9 cellular contexts compared by ENCODE assay signal in genomic region chr13:31797154-31797775, GRCh38. TPM values are rescaled to one million over a fixed set of nuclear protein-coding genes. Genes with fewer than 3 reads are reported as not detected.
DNase-seq lines count a peak whose midpoint lies in the region; ATAC-seq, FAIRE-seq and TF ChIP-seq lines count a peak whose summit lies in the region.
"Had no signal": no experiment of that assay in that cellular context is flagged by ENCODE, and none has a peak within 500 bp of the region (broad histone marks: within the 10 kb centered on the region; RNA-seq: fewer than 3 reads in every experiment).

No MANE protein-coding gene starts in this region.

- TF ChIP-seq POLR2A in H1 (IDR thresholded peaks at IDR 0.05; ENCODE audit: control extremely low read depth in 1 of 2, low read depth in 2 of 2, low read length in 2 of 2), result no peak
- TF ChIP-seq POLR2A in transverse colon (IDR thresholded peaks at IDR 0.05), result no peak

- H3K4me2 ChIP-seq in H1 (ENCODE audit: insufficient read depth in 1 of 2, low read depth in 2 of 2, low read length in 2 of 2), result no peak overlapping the region

- no peaks in the 10 kb centered on the region for H3K79me1 ChIP-seq in H1 (ENCODE audit: low read depth, low read length)

- H3K9ac ChIP-seq in H1 (replicated peaks in 1 of 4; ENCODE audit: extremely low read depth in 1 of 4, low read depth in 3 of 4, low read length in 3 of 4), result no peak overlapping the region

- peaks cover 19% of the 10 kb centered on the region for H3K27me3 Mint-ChIP-seq in osteocyte (ENCODE audit: unreplicated experiment)

- H3K4me3 ChIP-seq in H1 (ENCODE audit: extremely low read depth in 1 of 4, insufficient read depth in 2 of 4, low read depth in 3 of 4, low read length in 4 of 4) (no peak overlapping the region), transverse colon (no peak overlapping the region), MG63 (no peak overlapping the region)

- DNase-seq in Daoy (ENCODE audit: low read depth), result peak; percentile 10
- peak; percentile 6 to 65 for DNase-seq in NCI-H524 (lab: John Stamatoyannopoulos, UW)
- no peak for DNase-seq in H1 (ENCODE audit: low read depth in 1 of 2, low spot score in 2 of 2)
- DNase-seq in osteocyte (ENCODE audit: extremely low spot score, unreplicated experiment), result no peak
- no peak for DNase-seq in transverse colon
- DNase-seq in activated CD4-positive, alpha-beta T cell treated with anti-CD3 and anti-CD28 coated beads for 4 hours, result no peak
- DNase-seq in MG63, result no peak

- H2BK12ac ChIP-seq in H1 (ENCODE audit: low read depth, low read length), result no peak overlapping the region

- H3K9me3 Mint-ChIP-seq in osteocyte (ENCODE audit: unreplicated experiment), result no peaks in the 10 kb centered on the region

- POLR2A ChIA-PET in H1 (lab: Charles Lee; ENCODE audit: partially characterized antibody), result no interaction called here

- no peak overlapping the region for H3K27ac Mint-ChIP-seq in osteocyte (ENCODE audit: unreplicated experiment)

- H3K4me3 Mint-ChIP-seq in osteocyte (ENCODE audit: unreplicated experiment), result no peak overlapping the region

- no peak overlapping the region for H3K18ac ChIP-seq in H1 (ENCODE audit: extremely low read depth, low read length)

- H3K9me3 ChIP-seq in H1 (ENCODE audit: insufficient read depth in 2 of 2, low read depth in 1 of 2, low read length in 1 of 2) (no peaks in the 10 kb centered on the region), transverse colon (no peaks in the 10 kb centered on the region), MG63 (no peaks in the 10 kb centered on the region)

- H3K4ac ChIP-seq in H1 (replicated peaks; ENCODE audit: insufficient read length, low read depth, low read length), result no peak overlapping the region

- no peak overlapping the region for H2BK120ac ChIP-seq in H1 (replicated peaks; ENCODE audit: low read depth, low read length)

- H3K79me2 ChIP-seq in H1 (ENCODE audit: control insufficient read depth in 1 of 2, insufficient read depth in 2 of 2, low read length in 2 of 2), result no peaks in the 10 kb centered on the region

- no peak overlapping the region for H3K56ac ChIP-seq in H1 (replicated peaks; ENCODE audit: insufficient read length, low read depth, low read length)

- no peak for ATAC-seq in HG03457 (IDR thresholded peaks at IDR 0.05; ENCODE audit: unreplicated experiment)

- no peak overlapping the region for H4K5ac ChIP-seq in H1 (ENCODE audit: insufficient read length, low read depth, low read length)

- peak; percentile 48 for FAIRE-seq in H1 (lab: Jason Lieb, UNC)

- H2BK15ac ChIP-seq in H1 (ENCODE audit: low read length), result no peak overlapping the region

- TF ChIP-seq CTCF in H1 (IDR thresholded peaks at IDR 0.05; ENCODE audit: control extremely low read depth in 1 of 3, insufficient read depth in 1 of 3, low read depth in 1 of 3, low read length in 3 of 3) (peak in 2 of 3 experiments; percentile 32 to 35; a peak in 2 of 4 replicates), osteocyte (IDR thresholded peaks at IDR 0.05) (peak; percentile 68), transverse colon (IDR thresholded peaks at IDR 0.05) (peak in 2 of 5 experiments; percentile 11 to 28)

- TF ChIP-seq RAD21 in H1 (IDR thresholded peaks at IDR 0.05 in 1 of 2, conservative IDR thresholded peaks at IDR 0.05 in 1 of 2; ENCODE audit: low read depth in 2 of 2, low read length in 2 of 2), result peak; percentile 61 to 64

- H4K20me1 ChIP-seq in H1 (replicated peaks in 1 of 2; ENCODE audit: control insufficient read depth in 1 of 2, insufficient read depth in 2 of 2, low read length in 2 of 2), result no peaks in the 10 kb centered on the region

- H2BK20ac ChIP-seq in H1 (ENCODE audit: low read length), result no peak overlapping the region

- H2BK5ac ChIP-seq in H1 (ENCODE audit: low read depth, low read length), result no peak overlapping the region

- no peaks in the 10 kb centered on the region for H3K23me2 ChIP-seq in H1 (ENCODE audit: low read depth, low read length)

- H3K27me3 ChIP-seq in H1 (replicated peaks in 1 of 4; ENCODE audit: control insufficient read depth in 3 of 4, extremely low read depth in 1 of 4, insufficient read depth in 3 of 4, low read length in 3 of 4) (no peaks in the 10 kb centered on the region; a peak in 1 of 7 replicates), transverse colon (no peaks in the 10 kb centered on the region), MG63 (no peaks in the 10 kb centered on the region)

- 66% methylated on average over 7 of the region's 7 CpGs; no CpG with 5 or more reads in 1 of the 2 experiments for WGBS in H1 (ENCODE audit: extremely low coverage in 1 of 2, insufficient coverage in 1 of 2, insufficient read length in 1 of 2, insufficient replicate concordance in 2 of 2, low coverage in 1 of 2, low lambda C conversion rate in 2 of 2, missing lambda C conversion rate in 1 of 2), 2 experiments
- 24 to 41% methylated on average over 7 of the region's 7 CpGs for whole genome bisulfite sequencing in transverse colon (ENCODE audit: low coverage in 1 of 2), 2 donors

- intact Hi-C loops in transverse colon (cut with DNase I; ENCODE audit: low total_unique reads), result no loop called here

- no peak overlapping the region for H3K23ac ChIP-seq in H1 (ENCODE audit: insufficient read length)

- H3K27ac ChIP-seq in H1 (ENCODE audit: low read depth, low read length) (no peak overlapping the region), transverse colon (no peak overlapping the region)
- H3K27ac ChIP-seq: HL-60 had no signal

- no peaks in the 10 kb centered on the region for H3K36me3 Mint-ChIP-seq in osteocyte (ENCODE audit: unreplicated experiment)

- H3K4me1 ChIP-seq in H1 (replicated peaks in 1 of 4; ENCODE audit: control insufficient read depth in 3 of 4, insufficient read depth in 4 of 4, low read length in 3 of 4), result no peaks in the 10 kb centered on the region
- H3K4me1 ChIP-seq in transverse colon, result peaks cover 0 to 6% (median 0%) of the 10 kb centered on the region in 4 donors

- CTCF ChIA-PET in H1 (lab: Charles Lee; ENCODE audit: partially characterized antibody), result interaction anchor here (1.0 to 3.2 kb wide), 9 partner anchors 8 to 561 kb away, joined by 3 to 16 read pairs (median 3); no protein-coding TSS in a partner anchor

- no peak overlapping the region for H4K8ac ChIP-seq in H1 (ENCODE audit: extremely low read depth, insufficient read depth, low read length)

- in situ Hi-C loops in transverse colon (cut with MboI; ENCODE audit: low pct_ligation_motif_present in 1 of 4, low pct_unique_long_range_greater_than_20kb in 1 of 4, low sequenced_read_pairs in 3 of 4), result no loop called here

- H4K91ac ChIP-seq in H1 (replicated peaks; ENCODE audit: insufficient read length, low read length), result no peak overlapping the region

- no peak overlapping the region for H2AK5ac ChIP-seq in H1 (ENCODE audit: low read depth, low read length)

- H3K4me1 Mint-ChIP-seq in osteocyte (ENCODE audit: unreplicated experiment), result peaks cover 7% of the 10 kb centered on the region

- H3K14ac ChIP-seq in H1 (ENCODE audit: insufficient read length), result no peak overlapping the region

- no peaks in the 10 kb centered on the region for H3K36me3 ChIP-seq in H1 (ENCODE audit: control insufficient read depth in 2 of 4, insufficient read depth in 4 of 4, low read length in 3 of 4)
- no peaks in the 10 kb centered on the region for H3K36me3 ChIP-seq in transverse colon
- H3K36me3 ChIP-seq in MG63, result no peaks in the 10 kb centered on the region; the same call in 1 of the 2 replicates

- H2AFZ ChIP-seq in H1 (ENCODE audit: low read length), result 0 out of 2 replicates have a peak overlapping the region, but pooled peaks have one; percentile 63

- TF ChIP-seq EP300 in H1 (IDR thresholded peaks at IDR 0.05; ENCODE audit: borderline replicate concordance in 1 of 2, low read depth in 2 of 2, low read length in 2 of 2) (no peak), transverse colon (IDR thresholded peaks at IDR 0.05; ENCODE audit: low read depth) (no peak)

TF ChIP-seq in H1, 55 proteins besides CTCF, POLR2A, EP300 and RAD21:
- TF ChIP-seq MAFK (IDR thresholded peaks at IDR 0.05; ENCODE audit: low read depth, low read length) (no peak), BCL11A (IDR thresholded peaks at IDR 0.05; ENCODE audit: low read depth in 2 of 2, low read length in 2 of 2) (no peak), KDM5A (IDR thresholded peaks at IDR 0.05; ENCODE audit: low read length) (no peak), CBX8 (IDR thresholded peaks at IDR 0.05; ENCODE audit: borderline replicate concordance, low read depth, low read length) (no peak), HDAC2 (IDR thresholded peaks at IDR 0.05; ENCODE audit: borderline replicate concordance in 1 of 2, low read depth in 2 of 2, low read length in 2 of 2) (no peak), MAX (IDR thresholded peaks at IDR 0.05) (no peak), FOSL1 (IDR thresholded peaks at IDR 0.05; ENCODE audit: insufficient read depth, low read depth, low read length) (no peak), SIRT6 (IDR thresholded peaks at IDR 0.05; ENCODE audit: low read length) (no peak), TAF7 (optimal IDR thresholded peaks at IDR 0.05; ENCODE audit: borderline replicate concordance, low read depth, low read length) (no peak), POLR2AphosphoS5 (IDR thresholded peaks at IDR 0.05; ENCODE audit: low read depth, low read length) (no peak), JUND (IDR thresholded peaks at IDR 0.05; ENCODE audit: low read length) (no peak)

RNA-seq across cellular contexts. Expression of gene RXFP2, which starts 57.9 kb away (rescaled TPM):
- total RNA-seq in Daoy (2014; rRNA removed; shearing (Covaris generic)), result not detected in 2 replicates
- total RNA-seq in H1 (2021; fragmentation: NEBNext Ultra II Directional; extraction: Animal tissue kit (Norgen Biotek cat#: 25700)), result not detected in 2 replicates
- not detected in 2 replicates for polyA plus RNA-seq in H1 (2011; rRNA removed)
- polyA plus RNA-seq in H1 (2011; cell fraction: cytosol; rRNA removed), result not detected
- not detected for polyA plus RNA-seq in H1 (2011; cell fraction: nucleus; rRNA removed)
- not detected in 4 replicates for polyA plus RNA-seq in H1 (2012, experiment 1 of 2)
- not detected for polyA plus RNA-seq in H1 (2012, experiment 2 of 2)
- not detected for polyA plus RNA-seq in H1 (2013, experiment 1 of 2)
- polyA plus RNA-seq in H1 (2013, experiment 2 of 2), result not detected
- not detected in 2 replicates for polyA minus RNA-seq in H1 (2011; rRNA and poly(A)+ RNA removed)
- not detected for polyA minus RNA-seq in H1 (2011; cell fraction: cytosol; rRNA and poly(A)+ RNA removed)
- not detected for polyA minus RNA-seq in H1 (2011; cell fraction: nucleus; rRNA and poly(A)+ RNA removed)
- total RNA-seq in osteocyte, result not detected in 2 replicates
- not detected for total RNA-seq in transverse colon
- total RNA-seq in MG63 (2014; rRNA removed; shearing (Covaris generic); ENCODE audit: low replicate concordance), result 1.9 and 6.6 TPM in 2 replicates

Comparison
In these comparisons a context has a peak if more than half of its experiments do, and no peak if none do; other contexts are left out.
1. DNase-seq: peak in Daoy (single experiment) and NCI-H524 (2 of 2); none in H1 (0 of 2), osteocyte (single experiment), transverse colon (single experiment), activated CD4-positive, alpha-beta T cell treated with anti-CD3 and anti-CD28 coated beads for 4 hours (0 of 2) and MG63 (single experiment).